Comparison of ENCODE assay signal across 20 cellular contexts in the genomic region with DNA sequence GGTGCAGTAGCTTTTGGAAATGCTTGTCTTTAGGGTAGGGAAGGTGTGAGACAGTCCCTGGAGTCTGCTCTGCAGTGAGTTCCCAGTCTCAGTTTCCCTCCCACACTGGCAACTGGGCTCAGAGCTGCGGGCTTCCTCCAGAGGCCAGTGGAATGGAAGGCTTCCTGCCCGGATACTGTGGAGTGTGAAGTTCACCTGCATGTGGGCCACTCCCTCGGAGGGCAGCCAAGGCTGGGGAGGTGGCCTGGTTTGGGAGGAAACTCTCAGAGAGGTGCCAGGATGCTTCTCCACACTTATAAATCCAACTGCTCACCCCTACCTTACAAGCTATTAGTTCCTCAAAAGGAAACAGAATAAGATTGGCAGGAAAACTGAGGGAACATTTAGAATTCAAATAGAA. TPM values are rescaled to one million over a fixed set of nuclear protein-coding genes. Genes with fewer than 3 reads are reported as not detected.
DNase-seq lines count a peak whose midpoint lies in the region; ATAC-seq and TF ChIP-seq lines count a peak whose summit lies in the region.
"Had no signal": no experiment of that assay in that cellular context is flagged by ENCODE, and none has a peak within 500 bp of the region (broad histone marks: within the 10 kb centered on the region; RNA-seq: fewer than 3 reads in every experiment).

No MANE protein-coding gene starts in this region.

- H3K9me3 Mint-ChIP-seq in Caco-2 (ENCODE audit: unreplicated experiment): no peaks in the 10 kb centered on the region
- H3K9me3 Mint-ChIP-seq: CD8-positive, alpha-beta T cell; nephron progenitor cell had no signal

- TF ChIP-seq CTCF in Caco-2 (IDR thresholded peaks at IDR 0.05; ENCODE audit: insufficient read depth in 1 of 2, low read depth in 1 of 2, low read length in 1 of 2, severe bottlenecking in 1 of 2, unreplicated experiment in 1 of 2) (no peak), RWPE2 (IDR thresholded peaks at IDR 0.05; ENCODE audit: poor library complexity, severe bottlenecking) (no peak), esophagus muscularis mucosa (IDR thresholded peaks at IDR 0.05) (no peak), omental fat pad (IDR thresholded peaks at IDR 0.05) (no peak)

- ATAC-seq in RWPE2 (ENCODE audit: low read depth) (peak; percentile 31; the same call in 2 of the 3 replicates), omental fat pad (ENCODE audit: low FRiP score) (peak; percentile 34)
- ATAC-seq: CD8-positive, alpha-beta T cell; upper lobe of right lung had no signal

- intact Hi-C loops in Caco-2 (cut with micrococcal nuclease; ENCODE audit: unreplicated experiment): no loop called here
- intact Hi-C loops in esophagus muscularis mucosa (cut with DNase I): no loop called here

- DNase-seq in Caco-2 (no peak), RWPE2 (ENCODE audit: low spot score) (no peak), esophagus muscularis mucosa (ENCODE audit: extremely low spot score) (no peak), omental fat pad (ENCODE audit: low spot score) (no peak), NCI-H748 (lab: John Stamatoyannopoulos, UW; ENCODE audit: unreplicated experiment) (no peak), DMS79 (lab: John Stamatoyannopoulos, UW) (no peak), CD1c-positive myeloid dendritic cell (ENCODE audit: extremely low spot score) (no peak)
- no peak for DNase-seq in activated CD4-positive, CD25-positive, alpha-beta regulatory T cell (lab: John Stamatoyannopoulos, UW)
- DNase-seq: activated CD4-positive, alpha-beta T cell treated with anti-CD3 and anti-CD28 coated beads for 48 hours; activated CD8-positive, alpha-beta memory T cell treated with anti-CD3 and anti-CD28 coated beads, Interleukin-2, amount 50 U/mL, for 48 hours; activated gamma-delta T cell treated with Interleukin-2 at 50 U/mL for 16 hours; amygdala; CD8-positive, alpha-beta T cell; glutamatergic neuron; NCI-H1930; NCI-H446 treated with DMSO at 0.1 percent for 48 hours; nephron progenitor cell; stimulated activated naive CD4-positive, alpha-beta T cell treated with Interleukin-2 at 50 U/mL for 16 hours; T1000; upper lobe of right lung had no signal

- BruUV-seq in Caco-2 (replicated peaks; lab: Mats Ljungman, UMichigan): no TSS peak

- H3K4me3 ChIP-seq in Caco-2 (ENCODE audit: low read depth, low read length) (no peak overlapping the region), RWPE2 (ENCODE audit: severe bottlenecking) (no peak overlapping the region), esophagus muscularis mucosa (no peak overlapping the region)
- H3K4me3 ChIP-seq: upper lobe of right lung had no signal

- no peaks in the 10 kb centered on the region for H3K27me3 Mint-ChIP-seq in Caco-2 (ENCODE audit: insufficient read depth, unreplicated experiment)

- peaks cover 8% of the 10 kb centered on the region for H3K36me3 Mint-ChIP-seq in Caco-2 (ENCODE audit: insufficient read depth, unreplicated experiment)
- H3K36me3 Mint-ChIP-seq: CD8-positive, alpha-beta T cell had no signal

- CTCF ChIA-PET in Caco-2 (lab: Charles Lee): interaction anchor here (0.6 to 1.1 kb wide), 3 partner anchors 22 to 43 kb away, joined by 3 to 8 read pairs (median 3); no protein-coding TSS in a partner anchor

- TF ChIP-seq EP300 in esophagus muscularis mucosa (IDR thresholded peaks at IDR 0.05): no peak

- peak overlapping the region; percentile 88 for H3K27ac Mint-ChIP-seq in Caco-2 (ENCODE audit: unreplicated experiment)
- H3K27ac Mint-ChIP-seq: CD8-positive, alpha-beta T cell had no signal

- H3K9me3 ChIP-seq in Caco-2 (no peaks in the 10 kb centered on the region), RWPE2 (ENCODE audit: severe bottlenecking) (no peaks in the 10 kb centered on the region), esophagus muscularis mucosa (no peaks in the 10 kb centered on the region)
- H3K9me3 ChIP-seq: upper lobe of right lung had no signal

- no peak overlapping the region for H3K4me3 Mint-ChIP-seq in Caco-2 (ENCODE audit: unreplicated experiment)
- H3K4me3 Mint-ChIP-seq: CD8-positive, alpha-beta T cell; nephron progenitor cell had no signal

- POLR2A ChIA-PET in Caco-2 (lab: Charles Lee): interaction anchor here (0.6 kb wide), 1 partner anchor 16 kb away, joined by 3 read pairs; no protein-coding TSS in a partner anchor

- peaks cover 23% of the 10 kb centered on the region for H3K4me1 ChIP-seq in Caco-2
- peaks cover 20% of the 10 kb centered on the region for H3K4me1 ChIP-seq in RWPE2 (ENCODE audit: insufficient read depth, poor library complexity, severe bottlenecking)
- H3K4me1 ChIP-seq in esophagus muscularis mucosa: peaks cover 9 to 16% (median 12%) of the 10 kb centered on the region in 4 donors
- H3K4me1 ChIP-seq: upper lobe of right lung had no signal

- H3K4me1 Mint-ChIP-seq in Caco-2 (ENCODE audit: low read depth, unreplicated experiment): peaks cover 25% of the 10 kb centered on the region

- H3K36me3 ChIP-seq in Caco-2 (ENCODE audit: control insufficient read depth, insufficient read depth, low read length) (no peaks in the 10 kb centered on the region), RWPE2 (ENCODE audit: low read depth) (no peaks in the 10 kb centered on the region), esophagus muscularis mucosa (no peaks in the 10 kb centered on the region)
- H3K36me3 ChIP-seq: upper lobe of right lung had no signal

- TF ChIP-seq POLR2A in esophagus muscularis mucosa (IDR thresholded peaks at IDR 0.05; ENCODE audit: low read depth): no peak

- H3K27me3 ChIP-seq in Caco-2 (replicated peaks; ENCODE audit: control insufficient read depth, insufficient read depth, low read length) (no peaks in the 10 kb centered on the region), RWPE2 (ENCODE audit: insufficient read depth, poor library complexity, severe bottlenecking) (no peaks in the 10 kb centered on the region), esophagus muscularis mucosa (no peaks in the 10 kb centered on the region)
- H3K27me3 ChIP-seq: upper lobe of right lung had no signal

- peak overlapping the region; percentile 99 for H3K27ac ChIP-seq in RWPE2 (ENCODE audit: poor library complexity, severe bottlenecking)
- H3K27ac ChIP-seq in esophagus muscularis mucosa (replicated peaks in 1 of 4): peak overlapping the region in 3 of 4 donors; percentile 43 to 64 (median 49)
- H3K27ac ChIP-seq: upper lobe of right lung had no signal

- WGBS in esophagus muscularis mucosa: 80% methylated on average over 2 of the region's 3 CpGs

RNA-seq across cellular contexts. Expression of gene UBE2H, which starts 18.1 kb away (rescaled TPM):
- 35.7 and 43.2 TPM in 2 replicates for total RNA-seq in Caco-2 (2022)
- 100 to 1,000 TPM in 1 of 4 donors, 10 to 100 TPM in 3; 68.3 to 123 (median 91.4) TPM for total RNA-seq in esophagus muscularis mucosa
- 10 to 100 TPM; 57.2 to 92.6 (median 85.7) TPM for total RNA-seq in omental fat pad
